In the genomic region with DNA sequence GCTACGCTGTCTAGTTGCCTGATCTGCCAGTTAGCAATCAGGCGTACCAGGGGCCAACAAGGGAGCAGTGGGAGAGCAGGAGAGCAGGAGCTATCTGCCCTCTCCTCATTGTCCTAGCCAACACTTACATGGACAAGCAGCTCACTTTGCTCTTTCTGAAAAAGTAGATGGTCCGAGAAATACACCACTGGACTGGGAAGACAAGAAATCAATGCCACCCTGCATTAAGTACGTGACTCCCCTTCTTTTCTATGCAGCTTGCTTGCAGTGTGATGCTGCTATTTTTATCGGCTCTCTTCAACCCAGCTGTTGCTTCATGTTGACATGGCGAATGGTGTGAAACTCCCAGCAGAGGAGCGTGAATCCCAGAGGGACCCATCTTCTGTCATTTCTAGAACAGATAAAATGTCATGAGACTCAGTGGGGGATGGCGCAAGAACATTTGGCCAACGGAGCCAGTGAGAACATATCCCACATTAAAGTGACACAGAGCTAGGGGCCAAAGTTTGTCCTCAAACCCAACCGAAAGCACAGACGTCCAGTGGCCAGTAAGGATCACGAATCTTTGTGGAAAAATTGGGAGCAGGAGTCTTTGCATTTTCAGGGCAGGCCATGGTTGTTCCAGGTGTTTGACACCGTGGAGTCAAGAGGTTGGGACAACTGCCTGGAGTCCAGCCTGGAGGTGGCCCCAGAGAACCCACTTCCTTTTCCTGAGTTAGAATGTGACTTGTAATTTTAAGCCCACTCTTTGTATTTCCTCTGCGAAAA, we compare ENCODE assay signal across 1 cellular context.
TF ChIP-seq lines count a peak whose summit lies in the region.

No MANE protein-coding gene starts in this region.

TF ChIP-seq in GM12878, 131 proteins besides CTCF, POLR2A, EP300 and RAD21 (continued from another document):
- TF ChIP-seq, protein P1, sequence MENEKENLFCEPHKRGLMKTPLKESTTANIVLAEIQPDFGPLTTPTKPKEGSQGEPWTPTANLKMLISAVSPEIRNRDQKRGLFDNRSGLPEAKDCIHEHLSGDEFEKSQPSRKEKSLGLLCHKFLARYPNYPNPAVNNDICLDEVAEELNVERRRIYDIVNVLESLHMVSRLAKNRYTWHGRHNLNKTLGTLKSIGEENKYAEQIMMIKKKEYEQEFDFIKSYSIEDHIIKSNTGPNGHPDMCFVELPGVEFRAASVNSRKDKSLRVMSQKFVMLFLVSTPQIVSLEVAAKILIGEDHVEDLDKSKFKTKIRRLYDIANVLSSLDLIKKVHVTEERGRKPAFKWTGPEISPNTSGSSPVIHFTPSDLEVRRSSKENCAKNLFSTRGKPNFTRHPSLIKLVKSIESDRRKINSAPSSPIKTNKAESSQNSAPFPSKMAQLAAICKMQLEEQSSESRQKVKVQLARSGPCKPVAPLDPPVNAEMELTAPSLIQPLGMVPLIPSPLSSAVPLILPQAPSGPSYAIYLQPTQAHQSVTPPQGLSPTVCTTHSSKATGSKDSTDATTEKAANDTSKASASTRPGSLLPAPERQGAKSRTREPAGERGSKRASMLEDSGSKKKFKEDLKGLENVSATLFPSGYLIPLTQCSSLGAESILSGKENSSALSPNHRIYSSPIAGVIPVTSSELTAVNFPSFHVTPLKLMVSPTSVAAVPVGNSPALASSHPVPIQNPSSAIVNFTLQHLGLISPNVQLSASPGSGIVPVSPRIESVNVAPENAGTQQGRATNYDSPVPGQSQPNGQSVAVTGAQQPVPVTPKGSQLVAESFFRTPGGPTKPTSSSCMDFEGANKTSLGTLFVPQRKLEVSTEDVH (IDR thresholded peaks at IDR 0.05; ENCODE audit: low read depth, partially characterized antibody) = peak; percentile 18
- TF ChIP-seq ZBED1 (IDR thresholded peaks at IDR 0.05; ENCODE audit: borderline replicate concordance) = peak; percentile 99
- TF ChIP-seq ZNF207 (IDR thresholded peaks at IDR 0.05; ENCODE audit: borderline replicate concordance) = peak; percentile 78; the same call in 1 of the 2 replicates
- no peak for TF ChIP-seq KDM1A (IDR thresholded peaks at IDR 0.05; ENCODE audit: borderline replicate concordance)
- TF ChIP-seq NFXL1 (IDR thresholded peaks at IDR 0.05; ENCODE audit: borderline replicate concordance) = no peak
- TF ChIP-seq, protein P2, sequence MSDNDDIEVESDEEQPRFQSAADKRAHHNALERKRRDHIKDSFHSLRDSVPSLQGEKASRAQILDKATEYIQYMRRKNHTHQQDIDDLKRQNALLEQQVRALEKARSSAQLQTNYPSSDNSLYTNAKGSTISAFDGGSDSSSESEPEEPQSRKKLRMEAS (IDR thresholded peaks at IDR 0.05; ENCODE audit: low read depth, low read length) = 0 out of 2 replicates have a peak, but pooled peaks have one; percentile 37
- TF ChIP-seq ZNF274 (IDR thresholded peaks at IDR 0.05; ENCODE audit: insufficient read depth, insufficient read length) = no peak
- peak; percentile 94 for TF ChIP-seq NR2F1 (conservative IDR thresholded peaks at IDR 0.05)
- no peak for TF ChIP-seq CHD4 (IDR thresholded peaks at IDR 0.05)
- no peak for TF ChIP-seq BACH1 (IDR thresholded peaks at IDR 0.05; ENCODE audit: borderline replicate concordance)
- TF ChIP-seq, protein P3, sequence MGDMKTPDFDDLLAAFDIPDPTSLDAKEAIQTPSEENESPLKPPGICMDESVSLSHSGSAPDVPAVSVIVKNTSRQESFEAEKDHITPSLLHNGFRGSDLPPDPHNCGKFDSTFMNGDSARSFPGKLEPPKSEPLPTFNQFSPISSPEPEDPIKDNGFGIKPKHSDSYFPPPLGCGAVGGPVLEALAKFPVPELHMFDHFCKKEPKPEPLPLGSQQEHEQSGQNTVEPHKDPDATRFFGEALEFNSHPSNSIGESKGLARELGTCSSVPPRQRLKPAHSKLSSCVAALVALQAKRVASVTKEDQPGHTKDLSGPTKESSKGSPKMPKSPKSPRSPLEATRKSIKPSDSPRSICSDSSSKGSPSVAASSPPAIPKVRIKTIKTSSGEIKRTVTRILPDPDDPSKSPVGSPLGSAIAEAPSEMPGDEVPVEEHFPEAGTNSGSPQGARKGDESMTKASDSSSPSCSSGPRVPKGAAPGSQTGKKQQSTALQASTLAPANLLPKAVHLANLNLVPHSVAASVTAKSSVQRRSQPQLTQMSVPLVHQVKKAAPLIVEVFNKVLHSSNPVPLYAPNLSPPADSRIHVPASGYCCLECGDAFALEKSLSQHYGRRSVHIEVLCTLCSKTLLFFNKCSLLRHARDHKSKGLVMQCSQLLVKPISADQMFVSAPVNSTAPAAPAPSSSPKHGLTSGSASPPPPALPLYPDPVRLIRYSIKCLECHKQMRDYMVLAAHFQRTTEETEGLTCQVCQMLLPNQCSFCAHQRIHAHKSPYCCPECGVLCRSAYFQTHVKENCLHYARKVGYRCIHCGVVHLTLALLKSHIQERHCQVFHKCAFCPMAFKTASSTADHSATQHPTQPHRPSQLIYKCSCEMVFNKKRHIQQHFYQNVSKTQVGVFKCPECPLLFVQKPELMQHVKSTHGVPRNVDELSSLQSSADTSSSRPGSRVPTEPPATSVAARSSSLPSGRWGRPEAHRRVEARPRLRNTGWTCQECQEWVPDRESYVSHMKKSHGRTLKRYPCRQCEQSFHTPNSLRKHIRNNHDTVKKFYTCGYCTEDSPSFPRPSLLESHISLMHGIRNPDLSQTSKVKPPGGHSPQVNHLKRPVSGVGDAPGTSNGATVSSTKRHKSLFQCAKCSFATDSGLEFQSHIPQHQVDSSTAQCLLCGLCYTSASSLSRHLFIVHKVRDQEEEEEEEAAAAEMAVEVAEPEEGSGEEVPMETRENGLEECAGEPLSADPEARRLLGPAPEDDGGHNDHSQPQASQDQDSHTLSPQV (IDR thresholded peaks at IDR 0.05) = no peak
- peak; percentile 82; the same call in 1 of the 2 replicates for TF ChIP-seq ASH2L (IDR thresholded peaks at IDR 0.05; ENCODE audit: borderline replicate concordance, low read depth)
- no peak for TF ChIP-seq CREB1 (IDR thresholded peaks at IDR 0.05; ENCODE audit: low read depth)
- TF ChIP-seq RAD51 (IDR thresholded peaks at IDR 0.05) = peak; percentile 52; the same call in 1 of the 2 replicates
- peak; percentile 76 for TF ChIP-seq SP1 (IDR thresholded peaks at IDR 0.05; ENCODE audit: low read depth, low read length)
- no peak for TF ChIP-seq STAT1 (conservative IDR thresholded peaks at IDR 0.05)
- TF ChIP-seq, protein P4, sequence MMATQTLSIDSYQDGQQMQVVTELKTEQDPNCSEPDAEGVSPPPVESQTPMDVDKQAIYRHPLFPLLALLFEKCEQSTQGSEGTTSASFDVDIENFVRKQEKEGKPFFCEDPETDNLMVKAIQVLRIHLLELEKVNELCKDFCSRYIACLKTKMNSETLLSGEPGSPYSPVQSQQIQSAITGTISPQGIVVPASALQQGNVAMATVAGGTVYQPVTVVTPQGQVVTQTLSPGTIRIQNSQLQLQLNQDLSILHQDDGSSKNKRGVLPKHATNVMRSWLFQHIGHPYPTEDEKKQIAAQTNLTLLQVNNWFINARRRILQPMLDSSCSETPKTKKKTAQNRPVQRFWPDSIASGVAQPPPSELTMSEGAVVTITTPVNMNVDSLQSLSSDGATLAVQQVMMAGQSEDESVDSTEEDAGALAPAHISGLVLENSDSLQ (IDR thresholded peaks at IDR 0.05) = peak; percentile 63
- TF ChIP-seq, protein P5, sequence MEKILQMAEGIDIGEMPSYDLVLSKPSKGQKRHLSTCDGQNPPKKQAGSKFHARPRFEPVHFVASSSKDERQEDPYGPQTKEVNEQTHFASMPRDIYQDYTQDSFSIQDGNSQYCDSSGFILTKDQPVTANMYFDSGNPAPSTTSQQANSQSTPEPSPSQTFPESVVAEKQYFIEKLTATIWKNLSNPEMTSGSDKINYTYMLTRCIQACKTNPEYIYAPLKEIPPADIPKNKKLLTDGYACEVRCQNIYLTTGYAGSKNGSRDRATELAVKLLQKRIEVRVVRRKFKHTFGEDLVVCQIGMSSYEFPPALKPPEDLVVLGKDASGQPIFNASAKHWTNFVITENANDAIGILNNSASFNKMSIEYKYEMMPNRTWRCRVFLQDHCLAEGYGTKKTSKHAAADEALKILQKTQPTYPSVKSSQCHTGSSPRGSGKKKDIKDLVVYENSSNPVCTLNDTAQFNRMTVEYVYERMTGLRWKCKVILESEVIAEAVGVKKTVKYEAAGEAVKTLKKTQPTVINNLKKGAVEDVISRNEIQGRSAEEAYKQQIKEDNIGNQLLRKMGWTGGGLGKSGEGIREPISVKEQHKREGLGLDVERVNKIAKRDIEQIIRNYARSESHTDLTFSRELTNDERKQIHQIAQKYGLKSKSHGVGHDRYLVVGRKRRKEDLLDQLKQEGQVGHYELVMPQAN (conservative IDR thresholded peaks at IDR 0.05) = no peak
- TF ChIP-seq NFYA (IDR thresholded peaks at IDR 0.05; ENCODE audit: borderline replicate concordance, low read depth, low read length) = no peak
- no peak for TF ChIP-seq SRF (IDR thresholded peaks at IDR 0.05; ENCODE audit: low read depth in 2 of 2, low read length in 2 of 2)
- no peak for TF ChIP-seq HDAC2 (IDR thresholded peaks at IDR 0.05)
- no peak for TF ChIP-seq MTA3 (IDR thresholded peaks at IDR 0.05; ENCODE audit: borderline replicate concordance, low read length)
